In genomic region chr2:100215375-100215774, GRCh38 we compare ENCODE assay signal across 2 cellular contexts.
TF ChIP-seq lines count a peak whose summit lies in the region.

No MANE protein-coding gene starts in this region.

TF ChIP-seq in liver, 16 proteins besides CTCF, POLR2A, EP300 and RAD21 (continued from another document):
- no peak for TF ChIP-seq MAX (IDR thresholded peaks at IDR 0.05)

TF ChIP-seq in HepG2, 621 proteins besides CTCF, POLR2A, EP300 and RAD21 (continued from another document):
- no peak for TF ChIP-seq ZNF770 (CRISPR knock-in tag; IDR thresholded peaks at IDR 0.05)
- no peak for TF ChIP-seq ZBED4 (CRISPR knock-in tag; IDR thresholded peaks at IDR 0.05; ENCODE audit: borderline replicate concordance)
- no peak for TF ChIP-seq TOE1 (CRISPR knock-in tag; IDR thresholded peaks at IDR 0.05)
- no peak for TF ChIP-seq THAP8 (CRISPR knock-in tag; IDR thresholded peaks at IDR 0.05; ENCODE audit: borderline replicate concordance)
